Comparison of ENCODE assay signal across 27 cellular contexts in genomic region chr1:77741316-77741715, GRCh38.
"Had no signal": no experiment of that assay in that cellular context is flagged by ENCODE, and none has a peak within 500 bp of the region (broad histone marks: within the 10 kb centered on the region; RNA-seq: fewer than 3 reads in every experiment).

No MANE protein-coding gene starts in this region.

- H3K79me2 ChIP-seq: parathyroid adenoma had no signal

- H3K27ac ChIP-seq: neural progenitor cell, parathyroid adenoma, psoas muscle, skin epidermis, spleen, thoracic aorta, thyroid gland, tibial nerve, upper lobe of left lung, vagina had no signal

- H3K9me3 ChIP-seq: psoas muscle, spleen, thoracic aorta, thyroid gland, tibial nerve, upper lobe of left lung, vagina had no signal

- H3K4me3 ChIP-seq: neural progenitor cell, psoas muscle, skin epidermis, smooth muscle cell, spleen, thoracic aorta, thyroid gland, tibial nerve, upper lobe of left lung, vagina had no signal

- H3K4me1 ChIP-seq: neural progenitor cell, parathyroid adenoma, psoas muscle, thyroid gland had no signal

- FAIRE-seq: urothelium cell line had no signal

- H3K36me3 ChIP-seq: neural progenitor cell had no signal

- H3K27me3 ChIP-seq: neural progenitor cell, spleen, thyroid gland, tibial nerve, upper lobe of left lung, vagina had no signal

- H3K4me2 ChIP-seq: neural progenitor cell, smooth muscle cell had no signal

- ATAC-seq: naive thymus-derived CD4-positive, alpha-beta T cell; natural killer cell; psoas muscle; right cardiac atrium; sciatic nerve; stimulated activated memory B cell treated with anti-CD40 and anti-IgM and Interleukin-4, amounts not matched to agents 10 μg/mL and 1 μg/mL and 100 μg/mL, for 72 hours; stimulated activated naive CD8-positive, alpha-beta T cell treated with anti-CD3 and anti-CD28 coated beads, Interleukin-15, amount 100 ng/mL, for 72 hours; stimulated activated naive CD8-positive, alpha-beta T cell treated with anti-CD3 and anti-CD28 coated beads, Interleukin-15, Interleukin-2, amounts not matched to agents 100 U/mL and 50 U/mL, for 24 hours had no signal

- H2AFZ ChIP-seq: neural progenitor cell, parathyroid adenoma had no signal

- H3K9ac ChIP-seq: neural progenitor cell, parathyroid adenoma had no signal

- DNase-seq: naive thymus-derived CD4-positive, alpha-beta T cell; natural killer cell; posterior cingulate gyrus; psoas muscle; right cardiac atrium; spleen; stimulated activated CD4-positive, alpha-beta T cell treated with anti-CD3 and anti-CD28 coated beads, Interleukin-12 subunit alpha, Interleukin-12 subunit beta, amount 100 ng/mL, for 4 hours; stimulated activated CD4-positive, alpha-beta T cell treated with anti-CD3 and anti-CD28 coated beads, Interleukin-1b, Interleukin-23, amount 100 ng/mL, for 48 hours; stimulated activated CD4-positive, alpha-beta T cell treated with anti-CD3 and anti-CD28 coated beads, Interleukin-4, amount 100 ng/mL, for 1 hour; stimulated activated CD4-positive, alpha-beta T cell treated with anti-CD3 and anti-CD28 coated beads, Interleukin-4, amount 100 ng/mL, for 4 hours; stimulated activated CD8-positive, alpha-beta memory T cell treated with anti-CD3 and anti-CD28 coated beads, Interleukin-4, amount 100 ng/mL, for 48 hours; stimulated activated naive CD4-positive, alpha-beta T cell; stimulated activated naive CD8-positive, alpha-beta T cell treated with anti-CD3 and anti-CD28 coated beads, Interleukin-15, amount 100 ng/mL, for 72 hours; stimulated activated naive CD8-positive, alpha-beta T cell treated with anti-CD3 and anti-CD28 coated beads, Interleukin-15, Interleukin-2, amounts not matched to agents 100 U/mL and 50 U/mL, for 24 hours; thyroid gland; trophoblast cell; upper lobe of left lung had no signal
